In genomic region chr1:151459331-151460046, GRCh38 we compare ENCODE assay signal across 8 cellular contexts. TPM values are rescaled to one million over a fixed set of nuclear protein-coding genes. Genes with fewer than 3 reads are reported as not detected.
DNase-seq lines count a peak whose midpoint lies in the region; ATAC-seq, FAIRE-seq and TF ChIP-seq lines count a peak whose summit lies in the region.

POGZ (minus strand) TSS chr1:151459494; CDS start chr1:151442204, 17,290 bp downstream.

- H3K9ac ChIP-seq in HepG2 (ENCODE audit: insufficient read depth, low read depth, low read length) = peak within 1 kb of the TSS; percentile 70

- no peak for TF ChIP-seq RAD21 in HepG2 (CRISPR knock-in tag; IDR thresholded peaks at IDR 0.05)

- H3K27me3 ChIP-seq in HepG2 (ENCODE audit: control insufficient read depth in 1 of 2, insufficient read depth in 2 of 2, low read length in 2 of 2) = 0 out of 5 replicates have a peak, but pooled peaks cover 0 to 2% of the 10 kb centered on the region in 2 experiments

- peaks cover 38% of the 10 kb centered on the region for H3K4me1 ChIP-seq in HepG2 (ENCODE audit: insufficient read depth, low read length)

- no peak for TF ChIP-seq EP300 in HepG2 (IDR thresholded peaks at IDR 0.05; ENCODE audit: low read depth in 2 of 2, low read length in 2 of 2)
- TF ChIP-seq EP300 in HepG2 (CRISPR knock-in tag; IDR thresholded peaks at IDR 0.05; ENCODE audit: borderline replicate concordance) = no peak

- H3K79me2 ChIP-seq in HepG2 (ENCODE audit: insufficient read depth, low read length) = peaks cover 37% of the 10 kb centered on the region

- no peaks in the 10 kb centered on the region for H3K36me3 ChIP-seq in HepG2 (replicated peaks in 1 of 2; ENCODE audit: control insufficient read depth in 1 of 2, insufficient read depth in 2 of 2, low read length in 2 of 2)

- peak within 1 kb of the TSS; percentile 89 for H2AFZ ChIP-seq in HepG2 (ENCODE audit: low read length)

- TF ChIP-seq POLR2A in HepG2 (IDR thresholded peaks at IDR 0.05; ENCODE audit: insufficient read depth in 1 of 2, low read depth in 2 of 2, low read length in 2 of 2) = peak; percentile 42 to 59; a peak in 2 of 4 replicates

- WGBS in HepG2 (ENCODE audit: low lambda C conversion rate) = 21% methylated on average over 18 of the region's 30 CpGs

- FAIRE-seq in HepG2 (lab: Jason Lieb, UNC) = no peak

- intact Hi-C loops in HepG2 (cut with micrococcal nuclease; ENCODE audit: unreplicated experiment) = loop anchor here (1.0 kb wide), 1 partner anchor 14 kb away; no protein-coding TSS in a partner anchor

- peak; percentile 75 for DNase-seq in AML-193 (lab: John Stamatoyannopoulos, UW)
- DNase-seq in HK-2 (ENCODE audit: unreplicated experiment) = peak; percentile 95
- DNase-seq in NCI-H82 treated with DMSO at 0.1 percent for 48 hours (lab: John Stamatoyannopoulos, UW; ENCODE audit: unreplicated experiment) = peak; percentile 88
- DNase-seq in activated CD4-positive, alpha-beta T cell treated with anti-CD3 and anti-CD28 coated beads, Interleukin-2, amount 50 U/mL, for 48 hours = peak; percentile 95 to 96
- DNase-seq in dermis microvascular lymphatic vessel endothelial cell (ENCODE audit: low read depth in 2 of 2) = peak; percentile 95 to 97
- peak; percentile 83 for DNase-seq in HepG2 (ENCODE audit: low spot score)
- peak; percentile 90 to 93 for DNase-seq in stimulated activated CD4-positive, alpha-beta T cell treated with anti-CD3 and anti-CD28 coated beads, Interleukin-2, amount 100 ng/mL, for 48 hours

- H3K4me2 ChIP-seq in HepG2 (ENCODE audit: low read depth, low read length) = peak within 1 kb of the TSS; percentile 87

- BruUV-seq in HepG2 (replicated peaks; lab: Mats Ljungman, UMichigan) = TSS peak; percentile 60

- ATAC-seq in GM19351 (IDR thresholded peaks at IDR 0.05; ENCODE audit: unreplicated experiment) (peak; percentile 78), HepG2 (peak; percentile 88)

- CTCF ChIA-PET in HepG2 (lab: Yijun Ruan, JAX; ENCODE audit: low intra/inter-chr PET ratio, low total read pairs) = no interaction called here

- POLR2A ChIA-PET in HepG2 (lab: Yijun Ruan, JAX) = interaction anchor here (1.0 to 1.9 kb wide), 6 partner anchors 14 to 132 kb away, joined by 3 to 19 read pairs (median 4); partner anchors contain the start of genes CGN and TUFT1

- TF ChIP-seq CTCF in HepG2 (CRISPR knock-in tag; IDR thresholded peaks at IDR 0.05) = no peak

- H3K4me3 ChIP-seq in HepG2 (replicated peaks in 1 of 3; ENCODE audit: insufficient read depth in 1 of 3, low read depth in 2 of 3, low read length in 3 of 3) = peak within 1 kb of the TSS; percentile 71 to 87 (median 75)

- H3K9me3 ChIP-seq in HepG2 (ENCODE audit: low read length) = no peaks in the 10 kb centered on the region

- peak within 1 kb of the TSS; percentile 81 for H3K27ac ChIP-seq in HepG2 (ENCODE audit: extremely low read length, insufficient read depth, low read length)

- in situ Hi-C loops in HepG2 (cut with HindIII; ENCODE audit: extremely low pct_ligation_motif_present, low pct_unique_long_range_greater_than_20kb) = no loop called here

- peaks cover 22% of the 10 kb centered on the region; the same call in 1 of the 2 replicates for H4K20me1 ChIP-seq in HepG2 (ENCODE audit: insufficient read depth, low read length)

TF ChIP-seq in HepG2, 621 proteins besides CTCF, POLR2A, EP300 and RAD21 (continues in another document):
- peak; percentile 76 for TF ChIP-seq ELF1 (CRISPR knock-in tag; IDR thresholded peaks at IDR 0.05)
- peak; percentile 38 for TF ChIP-seq TEAD3 (CRISPR knock-in tag; optimal IDR thresholded peaks at IDR 0.05; ENCODE audit: borderline replicate concordance)
- TF ChIP-seq ZNF350 (CRISPR knock-in tag; IDR thresholded peaks at IDR 0.05; ENCODE audit: borderline replicate concordance, low read depth) = no peak
- no peak for TF ChIP-seq TERF1 (CRISPR knock-in tag; IDR thresholded peaks at IDR 0.05)
- TF ChIP-seq TFDP1 (CRISPR knock-in tag; IDR thresholded peaks at IDR 0.05; ENCODE audit: borderline replicate concordance) = peak; percentile 56; the same call in 1 of the 2 replicates
- TF ChIP-seq ETS1 (CRISPR knock-in tag; IDR thresholded peaks at IDR 0.05) = no peak
- no peak for TF ChIP-seq ATF7 (IDR thresholded peaks at IDR 0.05)
- TF ChIP-seq ATF7 (CRISPR knock-in tag; IDR thresholded peaks at IDR 0.05) = no peak
- peak; percentile 88 for TF ChIP-seq NFYC (CRISPR knock-in tag; IDR thresholded peaks at IDR 0.05)
- TF ChIP-seq SATB2 (CRISPR knock-in tag; IDR thresholded peaks at IDR 0.05) = no peak
- peak; percentile 42; the same call in 1 of the 2 replicates for TF ChIP-seq YEATS4 (CRISPR knock-in tag; IDR thresholded peaks at IDR 0.05; ENCODE audit: borderline replicate concordance)
- TF ChIP-seq KLF16 (CRISPR knock-in tag; IDR thresholded peaks at IDR 0.05) = 0 out of 4 replicates have a peak, but pooled peaks of 1 of the 2 experiments have one; percentile 49
- peak; percentile 71; the same call in 1 of the 2 replicates for TF ChIP-seq MAZ (IDR thresholded peaks at IDR 0.05; ENCODE audit: borderline replicate concordance, low read depth, low read length)
- TF ChIP-seq MAZ (CRISPR knock-in tag; IDR thresholded peaks at IDR 0.05; ENCODE audit: low read depth) = no peak

RNA-seq across cellular contexts. Expression of gene POGZ, which starts in this region (rescaled TPM):
- total RNA-seq in dermis microvascular lymphatic vessel endothelial cell (8.7 and 18.0 TPM in 2 replicates), HepG2 (2016; rRNA removed; fragmentation: Illumina TruSeq; extraction: Trizol) (15.3 and 17.1 TPM in 2 replicates)
- total RNA-seq in HepG2 (2016; cell fraction: cytosol; rRNA removed; fragmentation: Illumina TruSeq; extraction: Trizol; ENCODE audit: low read depth) = 3.4 and 3.9 TPM in 2 replicates
- 14.3 and 16.4 TPM in 2 replicates for total RNA-seq in HepG2 (2016; cell fraction: insoluble cytoplasmic fraction; rRNA removed; fragmentation: Illumina TruSeq; extraction: Trizol)
- 7.3 and 9.4 TPM in 2 replicates for total RNA-seq in HepG2 (2016; cell fraction: membrane; rRNA removed; fragmentation: Illumina TruSeq; extraction: Trizol)
- total RNA-seq in HepG2 (2016; cell fraction: nucleus; rRNA removed; fragmentation: Illumina TruSeq; extraction: Trizol) = 26.6 and 27.0 TPM in 2 replicates
- polyA plus RNA-seq in HepG2 (2011; rRNA removed) = 45.6 and 46.9 TPM in 2 replicates
- 14.1 and 15.0 TPM in 2 replicates for polyA plus RNA-seq in HepG2 (2011; cell fraction: cytosol; rRNA removed)
- 85.3 and 95.0 TPM in 2 replicates for polyA plus RNA-seq in HepG2 (2011; cell fraction: nucleus; rRNA removed)
- 22.9 and 30.0 TPM in 2 replicates for polyA plus RNA-seq in HepG2 (2012)
- polyA plus RNA-seq in HepG2 (2016; cell fraction: cytosol; fragmentation: Illumina TruSeq; extraction: Trizol; ENCODE audit: low read depth) = 0.70 and 1.2 TPM in 2 replicates
- 18.4 and 20.8 TPM in 2 replicates for polyA plus RNA-seq in HepG2 (2016; cell fraction: insoluble cytoplasmic fraction; fragmentation: Illumina TruSeq; extraction: Trizol; ENCODE audit: low read depth)
- polyA plus RNA-seq in HepG2 (2016; cell fraction: membrane; fragmentation: Illumina TruSeq; extraction: Trizol; ENCODE audit: low read depth) = 2.7 and 2.9 TPM in 2 replicates
- 55.5 and 69.5 TPM in 2 replicates for polyA plus RNA-seq in HepG2 (2016; cell fraction: nucleus; fragmentation: Illumina TruSeq; extraction: Trizol; ENCODE audit: insufficient read depth, low read depth)
- 103 and 173 TPM in 2 replicates for polyA minus RNA-seq in HepG2 (2011; rRNA and poly(A)+ RNA removed; ENCODE audit: low replicate concordance)
- 25.2 and 28.6 TPM in 2 replicates for polyA minus RNA-seq in HepG2 (2011; cell fraction: cytosol; rRNA and poly(A)+ RNA removed)
- 80.1 and 101 TPM in 2 replicates for polyA minus RNA-seq in HepG2 (2011; cell fraction: nucleus; rRNA and poly(A)+ RNA removed)

Comparison
In these comparisons a context has a peak if more than half of its experiments do, and no peak if none do; other contexts are left out.
1. Peak in every context shown above with its lines: DNase-seq, ATAC-seq, H3K4me3 ChIP-seq and H3K27ac ChIP-seq.